Comparison of ENCODE assay signal across 1 cellular context in the genomic region with DNA sequence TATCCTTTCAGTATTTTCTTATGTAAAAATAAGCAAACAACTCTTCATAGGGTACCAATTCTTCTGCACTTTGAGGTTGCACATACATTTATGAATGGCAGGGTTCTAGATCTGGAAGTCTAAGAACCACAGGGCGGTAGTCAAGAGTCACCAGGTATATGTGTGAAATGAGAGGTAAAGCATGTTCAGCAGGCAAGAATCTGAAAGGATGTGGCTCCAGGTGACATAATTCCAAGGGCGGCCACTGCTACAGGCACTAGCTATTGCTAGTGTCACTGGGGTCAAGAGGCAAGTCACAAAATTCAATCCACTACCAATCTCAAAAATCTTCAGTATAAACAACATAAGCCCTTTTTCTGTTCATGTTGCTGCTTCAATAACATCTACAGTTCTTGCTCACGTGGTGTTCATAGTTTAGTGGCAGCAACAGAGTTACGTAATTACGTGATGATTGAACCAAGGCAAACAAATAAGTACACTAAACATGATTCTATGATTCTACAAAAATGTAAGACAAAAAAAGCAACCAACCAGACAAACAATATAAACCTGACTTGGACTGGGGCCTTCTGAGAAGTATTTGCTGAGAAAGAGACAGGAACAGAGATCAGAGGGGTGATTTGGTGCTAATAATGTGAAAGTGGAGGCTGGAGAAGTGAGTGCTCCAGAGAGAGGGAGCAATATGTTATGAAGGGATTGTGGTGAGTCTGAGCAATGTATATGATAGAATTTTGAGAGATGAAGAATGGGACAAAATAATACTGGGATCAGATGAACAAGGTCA.
A peak's percentile ranks its signal among the peaks of the same experiment; 100 is the strongest.
TF ChIP-seq lines count a peak whose summit lies in the region.

No MANE protein-coding gene starts in this region.

TF ChIP-seq in K562, 482 proteins besides CTCF, POLR2A, EP300 and RAD21 (continued from another document):
- TF ChIP-seq, protein P1, sequence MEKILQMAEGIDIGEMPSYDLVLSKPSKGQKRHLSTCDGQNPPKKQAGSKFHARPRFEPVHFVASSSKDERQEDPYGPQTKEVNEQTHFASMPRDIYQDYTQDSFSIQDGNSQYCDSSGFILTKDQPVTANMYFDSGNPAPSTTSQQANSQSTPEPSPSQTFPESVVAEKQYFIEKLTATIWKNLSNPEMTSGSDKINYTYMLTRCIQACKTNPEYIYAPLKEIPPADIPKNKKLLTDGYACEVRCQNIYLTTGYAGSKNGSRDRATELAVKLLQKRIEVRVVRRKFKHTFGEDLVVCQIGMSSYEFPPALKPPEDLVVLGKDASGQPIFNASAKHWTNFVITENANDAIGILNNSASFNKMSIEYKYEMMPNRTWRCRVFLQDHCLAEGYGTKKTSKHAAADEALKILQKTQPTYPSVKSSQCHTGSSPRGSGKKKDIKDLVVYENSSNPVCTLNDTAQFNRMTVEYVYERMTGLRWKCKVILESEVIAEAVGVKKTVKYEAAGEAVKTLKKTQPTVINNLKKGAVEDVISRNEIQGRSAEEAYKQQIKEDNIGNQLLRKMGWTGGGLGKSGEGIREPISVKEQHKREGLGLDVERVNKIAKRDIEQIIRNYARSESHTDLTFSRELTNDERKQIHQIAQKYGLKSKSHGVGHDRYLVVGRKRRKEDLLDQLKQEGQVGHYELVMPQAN (IDR thresholded peaks at IDR 0.05; ENCODE audit: borderline replicate concordance), result no peak
- TF ChIP-seq CEBPG (CRISPR knock-in tag; IDR thresholded peaks at IDR 0.05) (no peak), CEBPG (tag; conservative IDR thresholded peaks at IDR 0.05 in 1 of 2, IDR thresholded peaks at IDR 0.05 in 1 of 2) (peak in 1 of 2 experiments; percentile 50; a peak in 1 of 4 replicates)
